Comparison of ENCODE assay signal across 13 cellular contexts in the genomic region with DNA sequence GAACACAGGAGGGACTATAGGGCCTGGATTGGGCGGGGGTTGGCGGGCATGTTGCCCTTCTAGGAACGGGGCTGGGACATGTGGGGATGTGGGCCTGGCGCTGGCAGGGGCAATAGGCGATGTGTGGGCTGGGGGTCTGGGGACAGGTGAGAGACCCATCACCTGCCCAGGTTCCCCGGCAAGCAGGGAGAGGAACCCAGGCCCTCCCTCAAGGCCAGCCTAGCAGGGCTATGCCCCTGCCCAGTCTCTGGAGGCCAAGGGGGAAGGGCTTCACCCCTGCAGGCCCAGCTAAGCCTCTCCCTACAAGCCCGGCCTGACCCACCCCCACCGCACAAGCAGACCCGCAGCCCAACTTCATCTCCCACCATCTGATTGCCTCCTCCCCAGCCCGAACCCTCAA. TPM values are rescaled to one million over a fixed set of nuclear protein-coding genes. Genes with fewer than 3 reads are reported as not detected.
DNase-seq lines count a peak whose midpoint lies in the region; ATAC-seq and TF ChIP-seq lines count a peak whose summit lies in the region.
"Had no signal": no experiment of that assay in that cellular context is flagged by ENCODE, and none has a peak within 500 bp of the region (broad histone marks: within the 10 kb centered on the region; RNA-seq: fewer than 3 reads in every experiment).

No MANE protein-coding gene starts in this region.

- no peak overlapping the region for H3K18ac ChIP-seq in mesendoderm (ENCODE audit: low read length)

- WGBS in mesendoderm (ENCODE audit: extremely low coverage, insufficient coverage, low lambda C conversion rate), result no CpG with 5 or more reads among the region's 10 CpGs

- no peak overlapping the region for H4K8ac ChIP-seq in mesendoderm (ENCODE audit: low read depth, low read length)

- H3K4me3 Mint-ChIP-seq in stimulated activated effector memory CD8-positive, alpha-beta T cell treated with anti-CD3 and anti-CD28 coated beads, Interleukin-12 subunit alpha, Interleukin-12 subunit beta, amount 100 ng/mL, for 72 hours, result no peak overlapping the region
- H3K4me3 Mint-ChIP-seq: B cell; CD14-positive monocyte; CD8-positive, alpha-beta T cell; IgD-negative memory B cell had no signal

- H3K4me1 Mint-ChIP-seq in stimulated activated effector memory CD8-positive, alpha-beta T cell treated with anti-CD3 and anti-CD28 coated beads, Interleukin-12 subunit alpha, Interleukin-12 subunit beta, amount 100 ng/mL, for 72 hours, result no peaks in the 10 kb centered on the region
- H3K4me1 Mint-ChIP-seq: CD14-positive monocyte had no signal

- CTCF ChIA-PET in RWPE1 (lab: Yijun Ruan, JAX), result no interaction called here

- no peak for ATAC-seq in stimulated activated effector memory CD8-positive, alpha-beta T cell treated with anti-CD3 and anti-CD28 coated beads, Interleukin-12 subunit alpha, Interleukin-12 subunit beta, amount 100 ng/mL, for 72 hours
- ATAC-seq in GM19328 (IDR thresholded peaks at IDR 0.05; ENCODE audit: unreplicated experiment), result no peak
- ATAC-seq: CD8-positive, alpha-beta T cell; HCT116 had no signal

- H3K79me2 ChIP-seq in mesendoderm (ENCODE audit: control insufficient read depth, insufficient read depth, low read length), result no peaks in the 10 kb centered on the region

- no peaks in the 10 kb centered on the region for H3K4me1 ChIP-seq in mesendoderm (ENCODE audit: control insufficient read depth, low read depth, low read length)

- no peak overlapping the region for H3K56ac ChIP-seq in mesendoderm (ENCODE audit: low read length)

- no peak overlapping the region for H2BK5ac ChIP-seq in mesendoderm (ENCODE audit: low read length)

- H3K36me3 ChIP-seq in mesendoderm (ENCODE audit: control insufficient read depth, insufficient read depth, low read length), result no peaks in the 10 kb centered on the region

- no peaks in the 10 kb centered on the region for H3K9me3 Mint-ChIP-seq in stimulated activated effector memory CD8-positive, alpha-beta T cell treated with anti-CD3 and anti-CD28 coated beads, Interleukin-12 subunit alpha, Interleukin-12 subunit beta, amount 100 ng/mL, for 72 hours
- H3K9me3 Mint-ChIP-seq: CD8-positive, alpha-beta T cell had no signal

- POLR2A ChIA-PET in RWPE1 (lab: Yijun Ruan, JAX; ENCODE audit: low non-redundant PET), result no interaction called here

- no peak overlapping the region for H2BK15ac ChIP-seq in mesendoderm (replicated peaks; ENCODE audit: low read depth)

- H3K79me1 ChIP-seq in mesendoderm (ENCODE audit: low read length), result no peaks in the 10 kb centered on the region

- H3K27me3 ChIP-seq in mesendoderm (ENCODE audit: insufficient read depth, low read length, poor library complexity), result no peaks in the 10 kb centered on the region

- H3K9ac ChIP-seq in mesendoderm (ENCODE audit: low read length), result no peak overlapping the region

- H3K36me3 Mint-ChIP-seq in stimulated activated effector memory CD8-positive, alpha-beta T cell treated with anti-CD3 and anti-CD28 coated beads, Interleukin-12 subunit alpha, Interleukin-12 subunit beta, amount 100 ng/mL, for 72 hours, result no peaks in the 10 kb centered on the region
- H3K36me3 Mint-ChIP-seq: CD14-positive monocyte; CD8-positive, alpha-beta T cell; IgD-negative memory B cell had no signal

- H3K27ac Mint-ChIP-seq in stimulated activated effector memory CD8-positive, alpha-beta T cell treated with anti-CD3 and anti-CD28 coated beads, Interleukin-12 subunit alpha, Interleukin-12 subunit beta, amount 100 ng/mL, for 72 hours, result peak overlapping the region; percentile 16
- H3K27ac Mint-ChIP-seq: B cell; CD14-positive monocyte; CD8-positive, alpha-beta T cell; IgD-negative memory B cell had no signal

- H3K4me3 ChIP-seq in mesendoderm (ENCODE audit: low read length), result no peak overlapping the region

- H3K23ac ChIP-seq in mesendoderm (ENCODE audit: low read length), result no peak overlapping the region

- DNase-seq in COLO668 (lab: John Stamatoyannopoulos, UW; ENCODE audit: unreplicated experiment) (peak; percentile 55), RWPE1 (ENCODE audit: low spot score) (no peak), mesendoderm (peak; percentile 10), HCEC 1CT (no peak), NCI-H2107 treated with DMSO at 0.1 percent for 48 hours (lab: John Stamatoyannopoulos, UW; ENCODE audit: unreplicated experiment) (no peak)
- no peak for DNase-seq in stimulated activated effector memory CD8-positive, alpha-beta T cell treated with anti-CD3 and anti-CD28 coated beads, Interleukin-12 subunit alpha, Interleukin-12 subunit beta, amount 100 ng/mL, for 72 hours (ENCODE audit: low spot score in 2 of 2)
- DNase-seq: CD8-positive, alpha-beta T cell; GF-D8 had no signal

- H3K27ac ChIP-seq in RWPE1 (peak overlapping the region; percentile 99), mesendoderm (ENCODE audit: low read depth, low read length) (no peak overlapping the region)

- H3K4me2 ChIP-seq in mesendoderm (ENCODE audit: low read length), result no peak overlapping the region

- no peak for TF ChIP-seq CTCF in RWPE1 (conservative IDR thresholded peaks at IDR 0.05; ENCODE audit: low read depth)

- no peak overlapping the region for H3K4ac ChIP-seq in mesendoderm (ENCODE audit: low read depth, low read length)

- no peak overlapping the region for H2AK5ac ChIP-seq in mesendoderm (ENCODE audit: low read length)

- no peak overlapping the region for H4K5ac ChIP-seq in mesendoderm (ENCODE audit: low read length)

- no peak overlapping the region for H2BK120ac ChIP-seq in mesendoderm (ENCODE audit: low read depth, low read length)

RNA-seq across cellular contexts. Expression of a gene that starts 6.6 kb away (rescaled TPM):
- polyA plus RNA-seq in mesendoderm (2013, experiment 1 of 2), result 0.56 TPM
- polyA plus RNA-seq in mesendoderm (2013, experiment 2 of 2), result 0.73 TPM
- polyA plus RNA-seq: CD14-positive monocyte, IgD-negative memory B cell had no signal

RNA-seq across cellular contexts. Expression of a gene that starts 19.1 kb away (rescaled TPM):
- polyA plus RNA-seq in mesendoderm (2013, experiment 1 of 2), result 10.5 TPM
- polyA plus RNA-seq in mesendoderm (2013, experiment 2 of 2), result 10.4 TPM

Comparison
In these comparisons a context has a peak if more than half of its experiments do, and no peak if none do; other contexts are left out.
1. DNase-seq: peak in COLO668 (single experiment) and mesendoderm (single experiment); none in RWPE1 (single experiment), stimulated activated effector memory CD8-positive, alpha-beta T cell treated with anti-CD3 and anti-CD28 coated beads, Interleukin-12 subunit alpha, Interleukin-12 subunit beta, amount 100 ng/mL, for 72 hours (0 of 2), HCEC 1CT (single experiment) and NCI-H2107 treated with DMSO at 0.1 percent for 48 hours (single experiment).